19 cellular contexts compared by ENCODE assay signal in genomic region chr6:132569170-132569569, GRCh38. TPM values are rescaled to one million over a fixed set of nuclear protein-coding genes. Genes with fewer than 3 reads are reported as not detected.
"Had no signal": no experiment of that assay in that cellular context is flagged by ENCODE, and none has a peak within 500 bp of the region (broad histone marks: within the 10 kb centered on the region; RNA-seq: fewer than 3 reads in every experiment).

No MANE protein-coding gene starts in this region.

- DNase-seq: activated CD4-positive, alpha-beta T cell treated with anti-CD3 and anti-CD28 coated beads for 48 hours; activated naive CD4-positive, alpha-beta T cell treated with Interleukin-2 at 50 U/mL for 16 hours; adrenal gland; brain microvascular endothelial cell; cerebellar nuclear complex; heart left ventricle; kidney glomerular epithelial cell; right cardiac atrium; Right ventricle myocardium superior; SK-N-SH; T-helper 1 cell; WERI-Rb-1 had no signal

- H3K4me1 ChIP-seq: adrenal gland, heart left ventricle had no signal

- H3K27ac ChIP-seq: adrenal gland, brain microvascular endothelial cell, heart left ventricle, WERI-Rb-1 had no signal

- H3K9me3 ChIP-seq: adrenal gland, heart left ventricle, SK-N-SH had no signal

- H3K36me3 ChIP-seq: adrenal gland, brain microvascular endothelial cell, heart left ventricle, WERI-Rb-1 had no signal

- H3K4me3 ChIP-seq: adrenal gland, heart left ventricle, lung had no signal

RNA-seq across cellular contexts. Expression of gene TAAR6, which starts 1.0 kb away (rescaled TPM):
- total RNA-seq: adrenal gland; dermis microvascular lymphatic vessel endothelial cell; esophagus mucosa; fibroblast of villous mesenchyme; heart left ventricle; lung; mucosa of gallbladder; natural killer cell treated with Interleukin-12 subunit alpha and Interleukin-12 subunit beta and Interleukin-15 and Interleukin-18, amount 100 ng/mL, for 72 hours; osteoblast; right cardiac atrium; Right ventricle myocardium superior had no signal

RNA-seq across cellular contexts. Expression of gene TAAR8, which starts 16.7 kb away (rescaled TPM):
- total RNA-seq: adrenal gland; dermis microvascular lymphatic vessel endothelial cell; esophagus mucosa; fibroblast of villous mesenchyme; heart left ventricle; lung; mucosa of gallbladder; natural killer cell treated with Interleukin-12 subunit alpha and Interleukin-12 subunit beta and Interleukin-15 and Interleukin-18, amount 100 ng/mL, for 72 hours; osteoblast; right cardiac atrium; Right ventricle myocardium superior had no signal

RNA-seq across cellular contexts. Expression of gene TAAR5, which starts 20.4 kb away (rescaled TPM):
- total RNA-seq: adrenal gland; dermis microvascular lymphatic vessel endothelial cell; esophagus mucosa; fibroblast of villous mesenchyme; heart left ventricle; lung; mucosa of gallbladder; natural killer cell treated with Interleukin-12 subunit alpha and Interleukin-12 subunit beta and Interleukin-15 and Interleukin-18, amount 100 ng/mL, for 72 hours; osteoblast; right cardiac atrium; Right ventricle myocardium superior had no signal

RNA-seq across cellular contexts. Expression of gene TAAR9, which starts 31.1 kb away (rescaled TPM):
- total RNA-seq: adrenal gland; dermis microvascular lymphatic vessel endothelial cell; esophagus mucosa; fibroblast of villous mesenchyme; heart left ventricle; lung; mucosa of gallbladder; natural killer cell treated with Interleukin-12 subunit alpha and Interleukin-12 subunit beta and Interleukin-15 and Interleukin-18, amount 100 ng/mL, for 72 hours; osteoblast; right cardiac atrium; Right ventricle myocardium superior had no signal

RNA-seq across cellular contexts. Expression of gene TAAR2, which starts 54.9 kb away (rescaled TPM):
- total RNA-seq: adrenal gland; dermis microvascular lymphatic vessel endothelial cell; esophagus mucosa; fibroblast of villous mesenchyme; heart left ventricle; lung; mucosa of gallbladder; natural killer cell treated with Interleukin-12 subunit alpha and Interleukin-12 subunit beta and Interleukin-15 and Interleukin-18, amount 100 ng/mL, for 72 hours; osteoblast; right cardiac atrium; Right ventricle myocardium superior had no signal
